ENCODE assay signal across 1 cellular context in the genomic region with DNA sequence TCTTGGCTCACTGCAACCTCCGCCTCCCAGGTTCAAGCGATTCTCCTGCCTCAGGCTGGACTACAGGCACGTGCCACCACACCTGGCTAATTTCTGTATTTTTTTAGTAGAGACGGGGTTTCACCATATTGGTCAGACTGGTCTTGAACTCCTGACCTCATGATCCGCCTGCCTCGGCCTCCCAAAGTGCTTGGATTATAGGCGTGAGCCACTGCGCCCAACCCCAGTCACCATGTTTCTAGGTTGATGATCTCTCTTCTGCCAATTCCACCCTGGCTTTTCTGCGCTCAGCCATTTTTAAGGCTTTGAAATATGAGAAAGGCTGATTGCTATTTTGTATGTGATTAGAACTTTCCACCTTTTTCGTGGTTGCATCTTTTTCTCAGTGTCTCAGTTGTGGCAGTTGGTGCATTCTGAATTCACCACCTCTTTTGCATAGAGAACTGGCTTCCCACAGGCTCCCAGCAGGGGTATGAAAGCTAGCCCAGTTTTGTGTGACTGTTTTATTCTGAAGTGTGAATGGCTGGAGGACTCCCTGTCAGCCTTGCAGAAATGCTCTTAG.
TF ChIP-seq lines count a peak whose summit lies in the region.

No MANE protein-coding gene starts in this region.

TF ChIP-seq in H1, 55 proteins besides CTCF, POLR2A, EP300 and RAD21:
- TF ChIP-seq BRCA1 (IDR thresholded peaks at IDR 0.05; ENCODE audit: low read depth, low read length), result no peak
- TF ChIP-seq BCL11A (IDR thresholded peaks at IDR 0.05; ENCODE audit: low read depth in 2 of 2, low read length in 2 of 2), result no peak
- TF ChIP-seq TCF12 (IDR thresholded peaks at IDR 0.05; ENCODE audit: low read depth, low read length), result no peak
- no peak for TF ChIP-seq USF2 (IDR thresholded peaks at IDR 0.05; ENCODE audit: low read length)
- TF ChIP-seq CHD2 (IDR thresholded peaks at IDR 0.05; ENCODE audit: low read length), result no peak
- no peak for TF ChIP-seq ASH2L (IDR thresholded peaks at IDR 0.05; ENCODE audit: low read length)
- TF ChIP-seq NRF1 (IDR thresholded peaks at IDR 0.05; ENCODE audit: low read depth, low read length), result no peak
- no peak for TF ChIP-seq ATF2 (IDR thresholded peaks at IDR 0.05; ENCODE audit: low read length)
- TF ChIP-seq, protein P1, sequence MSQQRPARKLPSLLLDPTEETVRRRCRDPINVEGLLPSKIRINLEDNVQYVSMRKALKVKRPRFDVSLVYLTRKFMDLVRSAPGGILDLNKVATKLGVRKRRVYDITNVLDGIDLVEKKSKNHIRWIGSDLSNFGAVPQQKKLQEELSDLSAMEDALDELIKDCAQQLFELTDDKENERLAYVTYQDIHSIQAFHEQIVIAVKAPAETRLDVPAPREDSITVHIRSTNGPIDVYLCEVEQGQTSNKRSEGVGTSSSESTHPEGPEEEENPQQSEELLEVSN (IDR thresholded peaks at IDR 0.05), result no peak
- no peak for TF ChIP-seq CTBP2 (IDR thresholded peaks at IDR 0.05; ENCODE audit: borderline replicate concordance, insufficient read depth, insufficient read length, low read length)
- no peak for TF ChIP-seq CEBPB (IDR thresholded peaks at IDR 0.05; ENCODE audit: low read depth, low read length)
- TF ChIP-seq EZH2 (IDR thresholded peaks at IDR 0.05; ENCODE audit: low read depth, low read length, severe bottlenecking), result no peak
- no peak for TF ChIP-seq TEAD4 (IDR thresholded peaks at IDR 0.05; ENCODE audit: low read depth, low read length)
- TF ChIP-seq ZNF274 (IDR thresholded peaks at IDR 0.05; ENCODE audit: borderline replicate concordance, extremely low read depth, low read length), result no peak
- TF ChIP-seq CHD7 (IDR thresholded peaks at IDR 0.05; ENCODE audit: insufficient replicate concordance, low read length), result no peak
- no peak for TF ChIP-seq SRF (IDR thresholded peaks at IDR 0.05; ENCODE audit: low read depth, low read length)
- TF ChIP-seq YY1 (IDR thresholded peaks at IDR 0.05; ENCODE audit: low read depth, low read length), result no peak
TF ChIP-seq in H1: peak in this region for 0.
